Comparison of ENCODE assay signal across 12 cellular contexts in genomic region chr3:62169871-62170660, GRCh38.
A peak's percentile ranks its signal among the peaks of the same experiment; 100 is the strongest.
DNase-seq lines count a peak whose midpoint lies in the region; ATAC-seq, FAIRE-seq and TF ChIP-seq lines count a peak whose summit lies in the region.
"Had no signal": no experiment of that assay in that cellular context is flagged by ENCODE, and none has a peak within 500 bp of the region (broad histone marks: within the 10 kb centered on the region; RNA-seq: fewer than 3 reads in every experiment).

No MANE protein-coding gene starts in this region.

- H3K4me2 ChIP-seq in GM23338 = peak overlapping the region; percentile 33; the same call in 1 of the 2 replicates

- H3K4me3 Mint-ChIP-seq in GM23338 = no peak overlapping the region
- H3K4me3 Mint-ChIP-seq in activated CD4-positive, alpha-beta memory T cell treated with anti-CD3 and anti-CD28 coated beads for 36 hours = no peak overlapping the region
- H3K4me3 Mint-ChIP-seq in Caco-2 (ENCODE audit: unreplicated experiment) = no peak overlapping the region
- H3K4me3 Mint-ChIP-seq: naive B cell had no signal

- BruUV-seq in Caco-2 (replicated peaks; lab: Mats Ljungman, UMichigan) = no TSS peak

- H3K4me3 ChIP-seq in GM23338 (no peak overlapping the region), skeletal muscle cell (ENCODE audit: low read depth, low read length) (no peak overlapping the region), Caco-2 (ENCODE audit: low read depth, low read length) (no peak overlapping the region)

- peaks cover 7% of the 10 kb centered on the region; the same call in 1 of the 3 replicates for H3K9me3 Mint-ChIP-seq in GM23338
- H3K9me3 Mint-ChIP-seq in activated CD4-positive, alpha-beta memory T cell treated with anti-CD3 and anti-CD28 coated beads for 36 hours = peaks cover 8% of the 10 kb centered on the region
- no peaks in the 10 kb centered on the region for H3K9me3 Mint-ChIP-seq in Caco-2 (ENCODE audit: unreplicated experiment)

- CTCF ChIA-PET in activated CD4-positive, alpha-beta memory T cell treated with anti-CD3 and anti-CD28 coated beads for 36 hours (lab: Charles Lee) = no interaction called here
- CTCF ChIA-PET in Caco-2 (lab: Charles Lee) = no interaction called here

- no peaks in the 10 kb centered on the region for H3K9me2 ChIP-seq in GM23338 (ENCODE audit: insufficient read depth)

- no peak for FAIRE-seq in RCC 7860 (lab: Jason Lieb, UNC)

- H3K4me1 Mint-ChIP-seq in GM23338 (peaks cover 24% of the 10 kb centered on the region), Caco-2 (ENCODE audit: low read depth, unreplicated experiment) (no peaks in the 10 kb centered on the region)
- H3K4me1 Mint-ChIP-seq in activated CD4-positive, alpha-beta memory T cell treated with anti-CD3 and anti-CD28 coated beads for 36 hours (ENCODE audit: low read depth) = no peaks in the 10 kb centered on the region
- H3K4me1 Mint-ChIP-seq: naive B cell had no signal

- H3F3A ChIP-seq in GM23338 (replicated peaks; ENCODE audit: low read depth) = no peaks in the 10 kb centered on the region

- H3K4me1 ChIP-seq in GM23338 (ENCODE audit: insufficient read depth) (peaks cover 25% of the 10 kb centered on the region), Caco-2 (no peaks in the 10 kb centered on the region)

- no peak for TF ChIP-seq CTCF in GM23338 (conservative IDR thresholded peaks at IDR 0.05; ENCODE audit: low read depth in 2 of 2)
- no peak for TF ChIP-seq CTCF in Caco-2 (IDR thresholded peaks at IDR 0.05; ENCODE audit: insufficient read depth in 1 of 2, low read depth in 1 of 2, low read length in 1 of 2, severe bottlenecking in 1 of 2, unreplicated experiment in 1 of 2)

- H3K9me3 ChIP-seq in Caco-2 = no peaks in the 10 kb centered on the region

- peak overlapping the region; percentile 58 for H3K27ac ChIP-seq in GM23338 (ENCODE audit: low read depth)

- H3K36me3 Mint-ChIP-seq in GM23338 (ENCODE audit: low read depth) (peaks cover 37% of the 10 kb centered on the region), Caco-2 (ENCODE audit: insufficient read depth, unreplicated experiment) (no peaks in the 10 kb centered on the region)
- H3K36me3 Mint-ChIP-seq in activated CD4-positive, alpha-beta memory T cell treated with anti-CD3 and anti-CD28 coated beads for 36 hours = no peaks in the 10 kb centered on the region
- H3K36me3 Mint-ChIP-seq: naive B cell had no signal

- no peak for ATAC-seq in GM23338
- ATAC-seq: activated CD4-positive, CD25-positive, alpha-beta regulatory T cell treated with anti-CD3 and anti-CD28 coated beads, Interleukin-2, amount 50 U/mL, for 24 hours had no signal

- H3K27ac Mint-ChIP-seq in GM23338 = no peak overlapping the region
- no peak overlapping the region for H3K27ac Mint-ChIP-seq in activated CD4-positive, alpha-beta memory T cell treated with anti-CD3 and anti-CD28 coated beads for 36 hours
- H3K27ac Mint-ChIP-seq in Caco-2 (ENCODE audit: unreplicated experiment) = no peak overlapping the region
- H3K27ac Mint-ChIP-seq: naive B cell had no signal

- H3K27me3 Mint-ChIP-seq in GM23338 (ENCODE audit: insufficient read depth, low read depth, poor library complexity) (peaks cover 2% of the 10 kb centered on the region), Caco-2 (ENCODE audit: insufficient read depth, unreplicated experiment) (no peaks in the 10 kb centered on the region)
- peaks cover 2% of the 10 kb centered on the region for H3K27me3 Mint-ChIP-seq in activated CD4-positive, alpha-beta memory T cell treated with anti-CD3 and anti-CD28 coated beads for 36 hours

- DNase-seq in GM23338 (ENCODE audit: low spot score) (peak; percentile 45), RCC 7860 (ENCODE audit: low spot score) (peak; percentile 20), fibroblast of peridontal ligament (ENCODE audit: extremely low read depth) (peak; percentile 24), skeletal muscle cell (ENCODE audit: low read depth) (peak; percentile 24), middle frontal gyrus (ENCODE audit: extremely low spot score, low spot score) (no peak), Caco-2 (no peak)
- no peak for DNase-seq in activated CD4-positive, alpha-beta memory T cell treated with anti-CD3 and anti-CD28 coated beads for 36 hours
- DNase-seq: COR-L47, cortex of kidney, naive B cell, SW 1271 had no signal

- H4K20me1 ChIP-seq in GM23338 (replicated peaks; ENCODE audit: insufficient read depth) = no peaks in the 10 kb centered on the region

- intact Hi-C loops in activated CD4-positive, alpha-beta memory T cell treated with anti-CD3 and anti-CD28 coated beads for 36 hours (cut with micrococcal nuclease) = no loop called here
- intact Hi-C loops in Caco-2 (cut with micrococcal nuclease; ENCODE audit: unreplicated experiment) = no loop called here

- POLR2A ChIA-PET in activated CD4-positive, alpha-beta memory T cell treated with anti-CD3 and anti-CD28 coated beads for 36 hours (lab: Charles Lee) = no interaction called here
- POLR2A ChIA-PET in Caco-2 (lab: Charles Lee) = no interaction called here

- H3K36me3 ChIP-seq in GM23338 (ENCODE audit: insufficient read depth) (no peaks in the 10 kb centered on the region), Caco-2 (ENCODE audit: control insufficient read depth, insufficient read depth, low read length) (no peaks in the 10 kb centered on the region)

- no peaks in the 10 kb centered on the region for H3K79me2 ChIP-seq in GM23338 (replicated peaks; ENCODE audit: insufficient read depth)

- no peak overlapping the region for H2AFZ ChIP-seq in GM23338

- H3K27me3 ChIP-seq in GM23338 (ENCODE audit: insufficient read depth) (no peaks in the 10 kb centered on the region), Caco-2 (replicated peaks; ENCODE audit: control insufficient read depth, insufficient read depth, low read length) (no peaks in the 10 kb centered on the region)

TF ChIP-seq in GM23338, 12 proteins besides CTCF, POLR2A, EP300 and RAD21 (continues in another document):
- no peak for TF ChIP-seq ZNF331 (CRISPR knock-in tag; IDR thresholded peaks at IDR 0.05; ENCODE audit: low read depth)
- TF ChIP-seq, protein P1, sequence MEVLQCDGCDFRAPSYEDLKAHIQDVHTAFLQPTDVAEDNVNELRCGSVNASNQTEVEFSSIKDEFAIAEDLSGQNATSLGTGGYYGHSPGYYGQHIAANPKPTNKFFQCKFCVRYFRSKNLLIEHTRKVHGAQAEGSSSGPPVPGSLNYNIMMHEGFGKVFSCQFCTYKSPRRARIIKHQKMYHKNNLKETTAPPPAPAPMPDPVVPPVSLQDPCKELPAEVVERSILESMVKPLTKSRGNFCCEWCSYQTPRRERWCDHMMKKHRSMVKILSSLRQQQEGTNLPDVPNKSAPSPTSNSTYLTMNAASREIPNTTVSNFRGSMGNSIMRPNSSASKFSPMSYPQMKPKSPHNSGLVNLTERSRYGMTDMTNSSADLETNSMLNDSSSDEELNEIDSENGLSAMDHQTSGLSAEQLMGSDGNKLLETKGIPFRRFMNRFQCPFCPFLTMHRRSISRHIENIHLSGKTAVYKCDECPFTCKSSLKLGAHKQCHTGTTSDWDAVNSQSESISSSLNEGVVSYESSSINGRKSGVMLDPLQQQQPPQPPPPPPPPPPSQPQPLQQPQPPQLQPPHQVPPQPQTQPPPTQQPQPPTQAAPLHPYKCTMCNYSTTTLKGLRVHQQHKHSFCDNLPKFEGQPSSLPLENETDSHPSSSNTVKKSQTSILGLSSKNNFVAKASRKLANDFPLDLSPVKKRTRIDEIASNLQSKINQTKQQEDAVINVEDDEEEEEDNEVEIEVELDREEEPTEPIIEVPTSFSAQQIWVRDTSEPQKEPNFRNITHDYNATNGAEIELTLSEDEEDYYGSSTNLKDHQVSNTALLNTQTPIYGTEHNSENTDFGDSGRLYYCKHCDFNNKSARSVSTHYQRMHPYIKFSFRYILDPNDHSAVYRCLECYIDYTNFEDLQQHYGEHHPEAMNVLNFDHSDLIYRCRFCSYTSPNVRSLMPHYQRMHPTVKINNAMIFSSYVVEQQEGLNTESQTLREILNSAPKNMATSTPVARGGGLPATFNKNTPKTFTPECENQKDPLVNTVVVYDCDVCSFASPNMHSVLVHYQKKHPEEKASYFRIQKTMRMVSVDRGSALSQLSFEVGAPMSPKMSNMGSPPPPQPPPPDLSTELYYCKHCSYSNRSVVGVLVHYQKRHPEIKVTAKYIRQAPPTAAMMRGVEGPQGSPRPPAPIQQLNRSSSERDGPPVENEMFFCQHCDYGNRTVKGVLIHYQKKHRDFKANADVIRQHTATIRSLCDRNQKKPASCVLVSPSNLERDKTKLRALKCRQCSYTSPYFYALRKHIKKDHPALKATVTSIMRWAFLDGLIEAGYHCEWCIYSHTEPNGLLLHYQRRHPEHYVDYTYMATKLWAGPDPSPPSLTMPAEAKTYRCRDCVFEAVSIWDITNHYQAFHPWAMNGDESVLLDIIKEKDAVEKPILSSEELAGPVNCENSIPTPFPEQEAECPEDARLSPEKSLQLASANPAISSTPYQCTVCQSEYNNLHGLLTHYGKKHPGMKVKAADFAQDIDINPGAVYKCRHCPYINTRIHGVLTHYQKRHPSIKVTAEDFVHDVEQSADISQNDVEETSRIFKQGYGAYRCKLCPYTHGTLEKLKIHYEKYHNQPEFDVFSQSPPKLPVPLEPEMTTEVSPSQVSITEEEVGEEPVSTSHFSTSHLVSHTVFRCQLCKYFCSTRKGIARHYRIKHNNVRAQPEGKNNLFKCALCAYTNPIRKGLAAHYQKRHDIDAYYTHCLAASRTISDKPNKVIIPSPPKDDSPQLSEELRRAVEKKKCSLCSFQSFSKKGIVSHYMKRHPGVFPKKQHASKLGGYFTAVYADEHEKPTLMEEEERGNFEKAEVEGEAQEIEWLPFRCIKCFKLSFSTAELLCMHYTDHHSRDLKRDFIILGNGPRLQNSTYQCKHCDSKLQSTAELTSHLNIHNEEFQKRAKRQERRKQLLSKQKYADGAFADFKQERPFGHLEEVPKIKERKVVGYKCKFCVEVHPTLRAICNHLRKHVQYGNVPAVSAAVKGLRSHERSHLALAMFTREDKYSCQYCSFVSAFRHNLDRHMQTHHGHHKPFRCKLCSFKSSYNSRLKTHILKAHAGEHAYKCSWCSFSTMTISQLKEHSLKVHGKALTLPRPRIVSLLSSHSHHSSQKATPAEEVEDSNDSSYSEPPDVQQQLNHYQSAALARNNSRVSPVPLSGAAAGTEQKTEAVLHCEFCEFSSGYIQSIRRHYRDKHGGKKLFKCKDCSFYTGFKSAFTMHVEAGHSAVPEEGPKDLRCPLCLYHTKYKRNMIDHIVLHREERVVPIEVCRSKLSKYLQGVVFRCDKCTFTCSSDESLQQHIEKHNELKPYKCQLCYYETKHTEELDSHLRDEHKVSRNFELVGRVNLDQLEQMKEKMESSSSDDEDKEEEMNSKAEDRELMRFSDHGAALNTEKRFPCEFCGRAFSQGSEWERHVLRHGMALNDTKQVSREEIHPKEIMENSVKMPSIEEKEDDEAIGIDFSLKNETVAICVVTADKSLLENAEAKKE (CRISPR knock-in tag; IDR thresholded peaks at IDR 0.05) = no peak

Comparison
In these comparisons a context has a peak if more than half of its experiments do, and no peak if none do; other contexts are left out.
1. DNase-seq: peak in GM23338 (single experiment), RCC 7860 (single experiment), fibroblast of peridontal ligament (single experiment) and skeletal muscle cell (single experiment); none in middle frontal gyrus (single experiment), activated CD4-positive, alpha-beta memory T cell treated with anti-CD3 and anti-CD28 coated beads for 36 hours (single experiment) and Caco-2 (0 of 2).